In the genomic region with DNA sequence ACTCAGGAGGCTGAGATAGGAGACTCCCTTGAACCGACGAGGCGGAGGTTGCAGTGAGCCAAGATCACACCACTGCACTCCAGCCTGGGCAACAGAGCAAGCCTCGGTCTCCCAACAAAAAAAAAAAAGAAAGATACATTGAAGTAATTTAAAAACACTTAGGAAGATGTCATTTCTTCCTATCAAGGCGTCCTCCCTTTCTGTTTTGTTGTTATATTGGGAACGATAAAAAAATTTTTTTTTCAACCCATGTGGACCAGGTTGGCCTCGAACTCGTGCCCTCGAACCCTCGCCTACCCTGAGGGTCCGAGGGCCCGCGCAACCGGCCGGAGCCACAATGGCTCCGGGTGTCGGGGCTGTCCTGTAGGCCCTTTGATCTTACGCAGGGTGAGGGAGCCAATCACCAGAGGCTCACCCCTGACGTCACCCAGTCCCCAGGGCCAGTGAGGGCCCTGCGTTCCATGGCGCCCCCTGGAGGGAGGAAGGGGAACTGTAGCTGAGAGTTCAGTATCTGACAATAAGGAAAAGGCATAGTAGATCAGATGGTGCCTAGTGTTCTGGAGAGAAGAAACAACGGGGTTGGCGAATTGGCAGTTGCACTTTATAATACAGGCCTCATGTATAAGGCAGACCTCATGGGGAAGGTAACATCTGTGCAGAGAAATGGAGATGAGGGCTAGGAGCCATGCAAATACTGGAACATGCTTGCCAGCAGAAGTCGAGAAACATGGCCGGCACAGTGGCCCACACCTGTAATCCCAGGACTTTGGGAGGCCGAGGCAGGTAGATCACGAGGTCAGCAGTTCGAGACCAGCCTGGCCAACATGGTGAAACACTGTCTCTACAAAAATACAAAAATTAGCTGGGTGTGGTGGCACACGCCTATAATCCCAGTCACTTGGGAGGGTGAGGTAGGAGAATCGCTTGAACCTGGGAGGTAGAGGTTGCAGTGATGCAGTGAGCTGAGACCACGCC, we compare ENCODE assay signal across 10 cellular contexts. TPM values are rescaled to one million over a fixed set of nuclear protein-coding genes. Genes with fewer than 3 reads are reported as not detected.
"Had no signal": no experiment of that assay in that cellular context is flagged by ENCODE, and none has a peak within 500 bp of the region (broad histone marks: within the 10 kb centered on the region; RNA-seq: fewer than 3 reads in every experiment).

No MANE protein-coding gene starts in this region.

RNA-seq across cellular contexts. Expression of a gene that starts 29.3 kb away (rescaled TPM):
- total RNA-seq: activated CD4-positive, alpha-beta T cell treated with anti-CD3 and anti-CD28 coated beads, Interleukin-2, amount 10 ng/mL, durations not matched to agents 24 days and 14 days; activated CD8-positive, alpha-beta T cell treated with anti-CD3 and anti-CD28 coated beads, Interleukin-2, amount 10 ng/mL, durations not matched to agents 7 days and 5 days; activated naive CD4-positive, alpha-beta T cell treated with anti-CD3 and anti-CD28 coated beads for 36 hours; activated naive CD4-positive, alpha-beta T cell treated with anti-CD3 and anti-CD28 coated beads, Interleukin-2, amount 50 U/mL, for 72 hours; activated T-helper 1 cell treated with anti-CD3 and anti-CD28 coated beads, Interleukin-12 subunit alpha, Interleukin-12 subunit beta, Interleukin-2, Interleukin-4 antibody, amounts not matched to agents 30 ng/mL and 10 ng/mL and 1 ng/mL, durations not matched to agents 14 hours and 24 hours and 36 hours; bronchial epithelial cell; Peyer's patch; Right ventricle myocardium superior; T-helper 1 cell treated with Interleukin-12 subunit alpha and Interleukin-12 subunit beta and Interleukin-4 antibody, amounts not matched to agents 30 ng/mL and 1 ng/mL, for 36 hours; T-helper 2 cell treated with Interferon-gamma antibody and Interleukin-4, amounts not matched to agents 100 ng/mL and 5 ng/mL, for 36 hours had no signal
